1 cellular context compared by ENCODE assay signal in genomic region chr1:231575472-231575871, GRCh38.
TF ChIP-seq lines count a peak whose summit lies in the region.

No MANE protein-coding gene starts in this region.

TF ChIP-seq in K562, 482 proteins besides CTCF, POLR2A, EP300 and RAD21:
- TF ChIP-seq ZBTB8A (IDR thresholded peaks at IDR 0.05; ENCODE audit: partially characterized antibody): no peak
- TF ChIP-seq ELF4 (CRISPR knock-in tag; IDR thresholded peaks at IDR 0.05): 0 out of 2 replicates have a peak, but pooled peaks have one; percentile 38
- peak; percentile 83 for TF ChIP-seq PKNOX1 (IDR thresholded peaks at IDR 0.05)
- TF ChIP-seq PCBP1 (IDR thresholded peaks at IDR 0.05; ENCODE audit: low read depth, low read length, poor library complexity, severe bottlenecking): no peak
- TF ChIP-seq CBX8 (IDR thresholded peaks at IDR 0.05; ENCODE audit: borderline replicate concordance, extremely low read depth, low read depth, low read length, poor library complexity, severe bottlenecking): no peak
- TF ChIP-seq MYNN (IDR thresholded peaks at IDR 0.05): no peak
- TF ChIP-seq MYNN (CRISPR knock-in tag; IDR thresholded peaks at IDR 0.05): no peak
- TF ChIP-seq FOXK2 (conservative IDR thresholded peaks at IDR 0.05 in 1 of 2, IDR thresholded peaks at IDR 0.05 in 1 of 2; ENCODE audit: low read depth in 2 of 2): peak in 1 of 2 experiments; percentile 44; a peak in 1 of 4 replicates
- no peak for TF ChIP-seq HMGN3 (IDR thresholded peaks at IDR 0.05; ENCODE audit: borderline replicate concordance, extremely low read depth, insufficient read length, low read depth, low read length)
- no peak for TF ChIP-seq KLF13 (tag; IDR thresholded peaks at IDR 0.05; ENCODE audit: borderline replicate concordance, low read depth)
- TF ChIP-seq SMARCA4 (IDR thresholded peaks at IDR 0.05): 0 out of 2 replicates have a peak, but pooled peaks have one; percentile 11
- TF ChIP-seq PBX2 (CRISPR knock-in tag; IDR thresholded peaks at IDR 0.05; ENCODE audit: low read depth): 0 out of 2 replicates have a peak, but pooled peaks have one; percentile 31
- TF ChIP-seq PBX2 (tag; conservative IDR thresholded peaks at IDR 0.05; ENCODE audit: low read depth): peak; percentile 87
- no peak for TF ChIP-seq ARID1B (IDR thresholded peaks at IDR 0.05)
- peak; percentile 89 for TF ChIP-seq MEIS2 (IDR thresholded peaks at IDR 0.05; ENCODE audit: partially characterized antibody)
- TF ChIP-seq ZNF253 (CRISPR knock-in tag; conservative IDR thresholded peaks at IDR 0.05): no peak
TF ChIP-seq in K562: peak in this region for 6.
